In the genomic region with DNA sequence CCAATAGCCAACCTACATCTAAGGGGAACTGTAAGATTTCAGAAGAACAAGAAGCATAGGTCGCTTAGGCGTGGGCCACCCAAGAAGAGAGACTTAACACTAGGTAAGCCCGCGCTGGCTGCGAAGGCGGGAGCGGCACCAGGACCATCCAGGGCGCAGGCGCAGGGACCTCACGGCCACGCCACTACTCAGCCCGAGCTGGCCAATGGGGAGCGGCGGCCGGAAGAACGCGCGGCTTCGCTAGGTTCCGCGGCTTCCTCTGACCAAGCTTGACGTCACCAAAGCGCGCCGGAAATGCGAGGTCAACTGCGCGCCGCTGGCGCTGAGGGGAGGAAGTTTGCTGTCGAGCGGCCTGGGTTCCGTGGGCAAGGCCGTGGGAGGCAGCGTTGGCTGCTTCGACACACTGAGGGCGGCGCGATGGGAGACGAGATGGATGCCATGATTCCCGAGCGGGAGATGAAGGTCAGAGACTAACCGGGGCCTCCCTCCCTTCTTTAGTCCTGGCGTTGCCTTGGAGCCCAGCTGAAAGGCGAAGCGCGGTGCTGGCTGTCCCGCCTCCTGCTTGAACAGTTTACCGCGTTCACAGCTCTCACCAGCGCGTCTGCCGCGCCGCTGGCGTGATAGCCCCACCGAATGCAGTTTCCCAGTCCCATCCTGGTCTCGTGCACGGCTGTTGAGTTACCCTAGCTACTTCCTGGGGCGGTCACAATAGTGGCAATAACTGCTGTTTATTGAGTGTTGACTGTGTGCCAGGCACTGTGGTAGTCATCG, we compare ENCODE assay signal across 8 cellular contexts. TPM values are rescaled to one million over a fixed set of nuclear protein-coding genes. Genes with fewer than 3 reads are reported as not detected.
DNase-seq lines count a peak whose midpoint lies in the region; ATAC-seq and TF ChIP-seq lines count a peak whose summit lies in the region.

Gene NUP214 (plus strand): TSS at position 299 of the 771 bp plus-strand sequence. CDS start 119 bp downstream, at position 418.

- no peaks in the 10 kb centered on the region for H3K9me3 Mint-ChIP-seq in Calu3 (ENCODE audit: low read depth, unreplicated experiment)
- H3K9me3 Mint-ChIP-seq in endothelial cell (ENCODE audit: unreplicated experiment): no peaks in the 10 kb centered on the region
- H3K9me3 Mint-ChIP-seq in mesothelial cell of epicardium: no peaks in the 10 kb centered on the region

- H3K27ac Mint-ChIP-seq in Calu3 (ENCODE audit: unreplicated experiment) (peak within 1 kb of the TSS; percentile 97), endothelial cell (ENCODE audit: unreplicated experiment) (peak within 1 kb of the TSS; percentile 97), mesothelial cell of epicardium (peak within 1 kb of the TSS; percentile 100)

- H3K4me3 ChIP-seq in HUES64 (ENCODE audit: low read length) (peak within 1 kb of the TSS; percentile 98), OCI-LY1 (ENCODE audit: low read depth, low read length, poor library complexity, severe bottlenecking) (peak within 1 kb of the TSS; percentile 87)

- peaks cover 24% of the 10 kb centered on the region for H3K4me1 Mint-ChIP-seq in Calu3 (ENCODE audit: low read depth, unreplicated experiment)
- H3K4me1 Mint-ChIP-seq in endothelial cell (ENCODE audit: unreplicated experiment): peaks cover 12% of the 10 kb centered on the region
- peaks cover 14% of the 10 kb centered on the region for H3K4me1 Mint-ChIP-seq in mesothelial cell of epicardium

- H3K27me3 ChIP-seq in HUES64 (ENCODE audit: insufficient read depth, low read length) (no peaks in the 10 kb centered on the region), OCI-LY1 (ENCODE audit: insufficient read depth, low read length) (no peaks in the 10 kb centered on the region)

- ATAC-seq in GM21447 (IDR thresholded peaks at IDR 0.05; ENCODE audit: unreplicated experiment): peak; percentile 93

- no peaks in the 10 kb centered on the region for H3K9me2 ChIP-seq in OCI-LY1 (ENCODE audit: low read depth, low read length)

- intact Hi-C loops in Calu3 (cut with micrococcal nuclease; ENCODE audit: unreplicated experiment): no loop called here

- H2AFZ ChIP-seq in OCI-LY1 (ENCODE audit: low read length): no peak within 1 kb of the TSS

- peak within 1 kb of the TSS; percentile 96 for H3K9ac ChIP-seq in HUES64 (ENCODE audit: low read depth, low read length)
- peak within 1 kb of the TSS; percentile 98 for H3K9ac ChIP-seq in OCI-LY1 (ENCODE audit: low read length)

- H3K27ac ChIP-seq in HUES64 (ENCODE audit: low read depth, low read length) (peak within 1 kb of the TSS; percentile 91), OCI-LY1 (ENCODE audit: low read depth, low read length, poor library complexity, severe bottlenecking) (peak within 1 kb of the TSS; percentile 41)

- H3K79me2 ChIP-seq in OCI-LY1 (ENCODE audit: insufficient read depth, low read length): peaks cover 12% of the 10 kb centered on the region

- peaks cover 55% of the 10 kb centered on the region for H3K36me3 ChIP-seq in HUES64 (ENCODE audit: insufficient read depth, low read length)
- H3K36me3 ChIP-seq in OCI-LY1 (ENCODE audit: insufficient read depth, low read length): peaks cover 30% of the 10 kb centered on the region

- peak within 1 kb of the TSS; percentile 84 for H3K4me3 Mint-ChIP-seq in Calu3 (ENCODE audit: low read depth, unreplicated experiment)
- H3K4me3 Mint-ChIP-seq in endothelial cell (ENCODE audit: unreplicated experiment): peak within 1 kb of the TSS; percentile 99
- H3K4me3 Mint-ChIP-seq in mesothelial cell of epicardium: peak within 1 kb of the TSS; percentile 100

- BruUV-seq in Calu3 (replicated peaks; lab: Mats Ljungman, UMichigan): no TSS peak

- DNase-seq in Calu3 (peak; percentile 94), endothelial cell (ENCODE audit: low spot score) (peak; percentile 100), mesothelial cell of epicardium (ENCODE audit: low spot score in 2 of 2, unreplicated experiment in 2 of 2) (peak; percentile 99 to 100)
- DNase-seq in activated CD8-positive, alpha-beta memory T cell treated with anti-CD3 and anti-CD28 coated beads, Interleukin-2, amount 50 U/mL, for 48 hours: peak; percentile 100
- peak; percentile 99 for DNase-seq in stimulated activated CD8-positive, alpha-beta memory T cell treated with anti-CD3 and anti-CD28 coated beads, Interleukin-15, amount 100 ng/mL, for 48 hours (ENCODE audit: low read depth in 2 of 2)

- H3K4me1 ChIP-seq in HUES64 (ENCODE audit: insufficient read depth, low read length) (peaks cover 3% of the 10 kb centered on the region; the same call in 1 of the 2 replicates), OCI-LY1 (ENCODE audit: insufficient read depth, low read length, severe bottlenecking) (peaks cover 18% of the 10 kb centered on the region)

- peak within 1 kb of the TSS; percentile 99 for H3K4me2 ChIP-seq in OCI-LY1 (ENCODE audit: low read length)

- H3K36me3 Mint-ChIP-seq in Calu3 (ENCODE audit: insufficient read depth, unreplicated experiment) (peaks cover 28% of the 10 kb centered on the region), endothelial cell (ENCODE audit: low read depth, unreplicated experiment) (peaks cover 24% of the 10 kb centered on the region), mesothelial cell of epicardium (peaks cover 10% of the 10 kb centered on the region)

- H4K20me1 ChIP-seq in OCI-LY1 (ENCODE audit: insufficient read depth, low read length): no peaks in the 10 kb centered on the region

- under 1% methylated on average over 61 of the region's 61 CpGs for WGBS in HUES64

- CTCF ChIA-PET in Calu3 (lab: Charles Lee): no interaction called here

- TF ChIP-seq CTCF in Calu3 (IDR thresholded peaks at IDR 0.05; ENCODE audit: unreplicated experiment): no peak
- no peak for TF ChIP-seq CTCF in OCI-LY1 (IDR thresholded peaks at IDR 0.05; ENCODE audit: low read length)
- TF ChIP-seq CTCF in endothelial cell (IDR thresholded peaks at IDR 0.05; ENCODE audit: unreplicated experiment): no peak
- no peak for TF ChIP-seq CTCF in mesothelial cell of epicardium (IDR thresholded peaks at IDR 0.05; ENCODE audit: unreplicated experiment)

- H3K9me3 ChIP-seq in HUES64 (ENCODE audit: insufficient read depth, low read depth, low read length) (no peaks in the 10 kb centered on the region), OCI-LY1 (ENCODE audit: low read length) (no peaks in the 10 kb centered on the region)

- no peaks in the 10 kb centered on the region for H3F3A ChIP-seq in OCI-LY1 (ENCODE audit: insufficient read depth, low read length)

- H3K27me3 Mint-ChIP-seq in Calu3 (ENCODE audit: unreplicated experiment): no peaks in the 10 kb centered on the region
- H3K27me3 Mint-ChIP-seq in endothelial cell (ENCODE audit: unreplicated experiment): peaks cover 2% of the 10 kb centered on the region
- no peaks in the 10 kb centered on the region for H3K27me3 Mint-ChIP-seq in mesothelial cell of epicardium (ENCODE audit: low read depth)

RNA-seq across cellular contexts. Expression of gene NUP214, which starts in this region (rescaled TPM):
- total RNA-seq in Calu3 (2022) (47.6 and 50.0 TPM in 2 replicates), endothelial cell (ENCODE audit: unreplicated experiment) (60.8 TPM), mesothelial cell of epicardium (65.6 to 69.6 TPM (median 69.4 TPM) in 3 replicates)
- polyA plus RNA-seq in HUES64 (2013, experiment 1 of 2): 21.1 TPM
- polyA plus RNA-seq in HUES64 (2013, experiment 2 of 2): 21.9 TPM

Comparison
In these comparisons a context has a peak if more than half of its experiments do, and no peak if none do; other contexts are left out.
1. Peak in every context shown above with its lines: DNase-seq, ATAC-seq, H3K4me3 ChIP-seq and H3K27ac ChIP-seq.